In genomic region chr18:12702221-12703095, GRCh38 we compare ENCODE assay signal across 8 cellular contexts. TPM values are rescaled to one million over a fixed set of nuclear protein-coding genes. Genes with fewer than 3 reads are reported as not detected.
DNase-seq lines count a peak whose midpoint lies in the region; ATAC-seq and TF ChIP-seq lines count a peak whose summit lies in the region.

TSS of gene CEP76 (minus strand) at chr18:12702723. CDS start at chr18:12702548, 175 bp downstream.
TSS of gene PSMG2 (plus strand) at chr18:12703042. CDS start at chr18:12703108, 66 bp downstream.

- H3K27me3 Mint-ChIP-seq in GM23338 (ENCODE audit: insufficient read depth, low read depth, poor library complexity): peaks cover 8% of the 10 kb centered on the region
- H3K27me3 Mint-ChIP-seq in stimulated activated naive CD8-positive, alpha-beta T cell treated with anti-CD3 and anti-CD28 coated beads, Interleukin-15, amount 100 ng/mL, for 72 hours: no peaks in the 10 kb centered on the region

- H3F3A ChIP-seq in GM23338 (replicated peaks; ENCODE audit: low read depth) (peaks cover 11% of the 10 kb centered on the region; the same call in 1 of the 2 replicates), neural cell (ENCODE audit: insufficient read depth, low read length, poor library complexity, severe bottlenecking) (peaks cover 5% of the 10 kb centered on the region)

- DNase-seq in EL (peak; percentile 86), GM23338 (ENCODE audit: low spot score) (peak; percentile 90), LNCaP clone FGC (ENCODE audit: low read depth) (peak; percentile 64), SHP77 treated with DMSO at 0.1 percent for 48 hours (lab: John Stamatoyannopoulos, UW) (peak; percentile 77), fibroblast of the aortic adventitia (ENCODE audit: low read depth) (peak; percentile 88)
- DNase-seq in activated effector memory CD4-positive, alpha-beta T cell treated with Interleukin-2 at 50 U/mL for 16 hours: peak; percentile 79
- peak; percentile 89 to 90 for DNase-seq in stimulated activated naive CD8-positive, alpha-beta T cell treated with anti-CD3 and anti-CD28 coated beads, Interleukin-15, amount 100 ng/mL, for 72 hours

- H3K9ac ChIP-seq in neural cell (ENCODE audit: low read length): peak within 1 kb of the TSS; percentile 90

- peak within 1 kb of the TSS; percentile 94 for H2AFZ ChIP-seq in GM23338
- H2AFZ ChIP-seq in neural cell (ENCODE audit: low read depth, low read length): peak within 1 kb of the TSS; percentile 96

- peaks cover 13% of the 10 kb centered on the region; the same call in 1 of the 2 replicates for H3K4me1 ChIP-seq in GM23338 (ENCODE audit: insufficient read depth)

- peaks cover 23% of the 10 kb centered on the region for H3K4me1 Mint-ChIP-seq in GM23338
- peaks cover 46% of the 10 kb centered on the region for H3K4me1 Mint-ChIP-seq in stimulated activated naive CD8-positive, alpha-beta T cell treated with anti-CD3 and anti-CD28 coated beads, Interleukin-15, amount 100 ng/mL, for 72 hours

- no peak for TF ChIP-seq RAD21 in neural cell (conservative IDR thresholded peaks at IDR 0.05)

- peak within 1 kb of the TSS; percentile 100 for H3K27ac Mint-ChIP-seq in GM23338
- H3K27ac Mint-ChIP-seq in stimulated activated naive CD8-positive, alpha-beta T cell treated with anti-CD3 and anti-CD28 coated beads, Interleukin-15, amount 100 ng/mL, for 72 hours: peak within 1 kb of the TSS; percentile 100

- H3K4me3 Mint-ChIP-seq in GM23338: peak within 1 kb of the TSS; percentile 95
- H3K4me3 Mint-ChIP-seq in stimulated activated naive CD8-positive, alpha-beta T cell treated with anti-CD3 and anti-CD28 coated beads, Interleukin-15, amount 100 ng/mL, for 72 hours: peak within 1 kb of the TSS; percentile 97 to 100

- peaks cover 6% of the 10 kb centered on the region; the same call in 1 of the 3 replicates for H3K9me3 Mint-ChIP-seq in GM23338
- H3K9me3 Mint-ChIP-seq in stimulated activated naive CD8-positive, alpha-beta T cell treated with anti-CD3 and anti-CD28 coated beads, Interleukin-15, amount 100 ng/mL, for 72 hours: no peaks in the 10 kb centered on the region

- peak; percentile 59 for TF ChIP-seq EP300 in neural cell (conservative IDR thresholded peaks at IDR 0.05; ENCODE audit: poor library complexity, severe bottlenecking)

- peaks cover 17% of the 10 kb centered on the region; the same call in 1 of the 2 replicates for H4K20me1 ChIP-seq in GM23338 (replicated peaks; ENCODE audit: insufficient read depth)
- H4K20me1 ChIP-seq in neural cell (ENCODE audit: insufficient read depth): no peaks in the 10 kb centered on the region

- no peaks in the 10 kb centered on the region for H3K9me2 ChIP-seq in GM23338 (ENCODE audit: insufficient read depth)
- no peaks in the 10 kb centered on the region for H3K9me2 ChIP-seq in neural cell (ENCODE audit: insufficient read depth, low read length)

- H3K9me3 ChIP-seq in neural cell (ENCODE audit: low read length): no peaks in the 10 kb centered on the region

- H3K27me3 ChIP-seq in GM23338 (ENCODE audit: insufficient read depth): no peaks in the 10 kb centered on the region
- H3K27me3 ChIP-seq in neural cell (ENCODE audit: insufficient read depth, low read depth, low read length): no peaks in the 10 kb centered on the region

- H3K79me2 ChIP-seq in GM23338 (replicated peaks; ENCODE audit: insufficient read depth) (peaks cover 67% of the 10 kb centered on the region), neural cell (replicated peaks; ENCODE audit: insufficient read depth, low read length) (peaks cover 46% of the 10 kb centered on the region)

- H3K4me2 ChIP-seq in GM23338: peak within 1 kb of the TSS; percentile 93
- H3K4me2 ChIP-seq in neural cell (ENCODE audit: low read length): peak within 1 kb of the TSS; percentile 49

- H3K4me3 ChIP-seq in GM23338 (peak within 1 kb of the TSS; percentile 81), LNCaP clone FGC (ENCODE audit: low read depth, low read length) (peak within 1 kb of the TSS; percentile 84), fibroblast of the aortic adventitia (ENCODE audit: low read depth, low read length) (peak within 1 kb of the TSS; percentile 89), neural cell (ENCODE audit: low read length) (peak within 1 kb of the TSS; percentile 98)

- H3K36me3 ChIP-seq in GM23338 (ENCODE audit: insufficient read depth) (peaks cover 20% of the 10 kb centered on the region), neural cell (ENCODE audit: insufficient read depth, low read length) (peaks cover 7% of the 10 kb centered on the region)

- ATAC-seq in GM23338: peak; percentile 92
- ATAC-seq in stimulated activated naive CD8-positive, alpha-beta T cell treated with anti-CD3 and anti-CD28 coated beads, Interleukin-15, amount 100 ng/mL, for 72 hours: peak; percentile 93

- peak within 1 kb of the TSS; percentile 95 for H3K27ac ChIP-seq in GM23338 (ENCODE audit: low read depth)
- peak within 1 kb of the TSS; percentile 94 for H3K27ac ChIP-seq in neural cell (ENCODE audit: low read length)

- peaks cover 33% of the 10 kb centered on the region for H3K36me3 Mint-ChIP-seq in GM23338 (ENCODE audit: low read depth)

- TF ChIP-seq CTCF in GM23338 (conservative IDR thresholded peaks at IDR 0.05; ENCODE audit: low read depth in 2 of 2) (no peak), LNCaP clone FGC (IDR thresholded peaks at IDR 0.05; ENCODE audit: control insufficient read depth, extremely low read depth, insufficient read depth) (no peak), fibroblast of the aortic adventitia (IDR thresholded peaks at IDR 0.05; ENCODE audit: insufficient read depth, low read length) (no peak), neural cell (IDR thresholded peaks at IDR 0.05; ENCODE audit: poor library complexity, severe bottlenecking) (no peak)

TF ChIP-seq in GM23338, 12 proteins besides CTCF, POLR2A, EP300 and RAD21 (continues in another document):
- TF ChIP-seq ZNF114 (CRISPR knock-in tag; IDR thresholded peaks at IDR 0.05) (no peak), JUNB (IDR thresholded peaks at IDR 0.05; ENCODE audit: unreplicated experiment) (no peak), REST (IDR thresholded peaks at IDR 0.05; ENCODE audit: unreplicated experiment) (no peak)

TF ChIP-seq in neural cell, 6 proteins besides CTCF, POLR2A, EP300 and RAD21:
- TF ChIP-seq MXI1 (conservative IDR thresholded peaks at IDR 0.05; ENCODE audit: poor library complexity, severe bottlenecking) (peak; percentile 91), POLR2AphosphoS5 (IDR thresholded peaks at IDR 0.05) (peak; percentile 72), EZH2 (IDR thresholded peaks at IDR 0.05; ENCODE audit: borderline replicate concordance, insufficient read depth, low read length, poor library complexity, severe bottlenecking) (peak; percentile 58), REST (IDR thresholded peaks at IDR 0.05; ENCODE audit: borderline replicate concordance) (peak; percentile 89), TAF1 (IDR thresholded peaks at IDR 0.05; ENCODE audit: low read depth) (peak; percentile 85), SMC3 (conservative IDR thresholded peaks at IDR 0.05; ENCODE audit: poor library complexity) (peak; percentile 16)

RNA-seq across cellular contexts. Expression of gene CEP76, which starts in this region (rescaled TPM):
- total RNA-seq in GM23338 (2014; rRNA removed; shearing (Covaris generic)): 17.9 and 25.9 TPM in 2 replicates
- polyA plus RNA-seq in GM23338 (2016; fragmentation: Nextera tagmentation; extraction: Ambion mirVana) (10.4 and 11.2 TPM in 2 replicates), neural cell (14.8 and 21.4 TPM in 2 replicates)
- total RNA-seq in fibroblast of the aortic adventitia (ENCODE audit: low replicate concordance): 10.3 and 36.3 TPM in 2 replicates
- polyA minus RNA-seq in neural cell: 18.7 and 19.9 TPM in 2 replicates

RNA-seq across cellular contexts. Expression of gene PSMG2, which starts in this region (rescaled TPM):
- total RNA-seq in GM23338 (2014; rRNA removed; shearing (Covaris generic)): 87.8 and 93.9 TPM in 2 replicates
- 151 and 154 TPM in 2 replicates for polyA plus RNA-seq in GM23338 (2016; fragmentation: Nextera tagmentation; extraction: Ambion mirVana)
- total RNA-seq in fibroblast of the aortic adventitia (ENCODE audit: low replicate concordance): 58.0 and 126 TPM in 2 replicates
- polyA plus RNA-seq in neural cell: 87.2 and 102 TPM in 2 replicates
- 59.2 and 74.6 TPM in 2 replicates for polyA minus RNA-seq in neural cell

Comparison
In these comparisons a context has a peak if more than half of its experiments do, and no peak if none do; other contexts are left out.
1. Peak in every context shown above with its lines: DNase-seq, ATAC-seq, H3K4me3 ChIP-seq and H3K27ac ChIP-seq.